ENCODE assay signal across 8 cellular contexts in the genomic region with DNA sequence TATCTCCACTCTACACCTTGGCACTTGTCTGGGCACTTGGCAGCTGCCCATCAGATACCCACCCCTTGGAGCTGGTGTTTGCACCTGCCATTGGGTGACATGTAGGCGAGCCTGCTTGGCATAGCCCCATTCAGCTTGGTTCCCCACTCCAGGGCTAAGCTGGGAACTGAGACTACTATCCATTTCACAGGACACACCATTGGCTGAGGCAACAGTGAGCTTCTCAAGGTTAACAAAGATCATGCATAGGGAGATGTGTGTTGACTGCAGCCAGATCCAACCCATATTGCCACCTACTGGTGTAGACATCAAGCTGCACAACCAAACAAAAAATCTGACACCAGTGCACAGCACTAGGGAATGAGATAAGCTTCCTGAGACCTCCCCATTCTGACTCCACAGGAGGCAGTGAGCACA.
DNase-seq lines count a peak whose midpoint lies in the region; ATAC-seq and TF ChIP-seq lines count a peak whose summit lies in the region.

No MANE protein-coding gene starts in this region.

- no peaks in the 10 kb centered on the region for H3K36me3 ChIP-seq in body of pancreas (replicated peaks in 1 of 2; ENCODE audit: insufficient read depth in 1 of 2, low read depth in 2 of 2)

- intact Hi-C loops in body of pancreas (cut with DNase I) = no loop called here

- DNase-seq in A172 (ENCODE audit: low spot score) = peak; percentile 68
- peak; percentile 52 for DNase-seq in NCI-H69 (lab: John Stamatoyannopoulos, UW)
- peak; percentile 48 for DNase-seq in fibroblast of mammary gland (ENCODE audit: low read depth)
- no peak for DNase-seq in NCI-H1436 (lab: John Stamatoyannopoulos, UW)
- no peak for DNase-seq in activated naive CD4-positive, alpha-beta T cell treated with Interleukin-2 at 50 U/mL for 16 hours
- no peak for DNase-seq in body of pancreas

- H3K9me3 ChIP-seq in body of pancreas = no peaks in the 10 kb centered on the region

- TF ChIP-seq CTCF in fibroblast of mammary gland (conservative IDR thresholded peaks at IDR 0.05; ENCODE audit: control insufficient read depth, insufficient read depth, low read depth, low read length) (peak; percentile 59), body of pancreas (IDR thresholded peaks at IDR 0.05) (no peak)

- ATAC-seq in GM18858 (IDR thresholded peaks at IDR 0.05; ENCODE audit: unreplicated experiment) = peak; percentile 93
- ATAC-seq in HG02970 (IDR thresholded peaks at IDR 0.05; ENCODE audit: low FRiP score, unreplicated experiment) = peak; percentile 83
- ATAC-seq in body of pancreas = no peak

- no peaks in the 10 kb centered on the region for H3K4me1 ChIP-seq in body of pancreas

- 33 to 54% methylated on average over 1 of the region's 1 CpG for WGBS in body of pancreas, 2 donors

- no peak for TF ChIP-seq POLR2A in body of pancreas (IDR thresholded peaks at IDR 0.05)

- H3K27ac ChIP-seq in body of pancreas = no peak overlapping the region

- H3K4me3 ChIP-seq in fibroblast of mammary gland (ENCODE audit: control insufficient read depth, low read depth, low read length) (no peak overlapping the region), body of pancreas (no peak overlapping the region)

- H3K27me3 ChIP-seq in body of pancreas = no peaks in the 10 kb centered on the region

Comparison
In these comparisons a context has a peak if more than half of its experiments do, and no peak if none do; other contexts are left out.
1. DNase-seq: peak in A172 (single experiment), NCI-H69 (single experiment) and fibroblast of mammary gland (single experiment); none in NCI-H1436 (single experiment), activated naive CD4-positive, alpha-beta T cell treated with Interleukin-2 at 50 U/mL for 16 hours (single experiment) and body of pancreas (0 of 4).